In genomic region chr7:75358671-75359541, GRCh38 we compare ENCODE assay signal across 2 cellular contexts.
TF ChIP-seq lines count a peak whose summit lies in the region.

No MANE protein-coding gene starts in this region.

TF ChIP-seq in SK-N-SH, 30 proteins besides CTCF, POLR2A, EP300 and RAD21:
- 0 out of 2 replicates have a peak, but pooled peaks have one; percentile 30 for TF ChIP-seq TAF1 (IDR thresholded peaks at IDR 0.05; ENCODE audit: borderline replicate concordance, low read depth, low read length)

TF ChIP-seq in H1, 55 proteins besides CTCF, POLR2A, EP300 and RAD21:
- peak; percentile 58 for TF ChIP-seq TAF1 (IDR thresholded peaks at IDR 0.05; ENCODE audit: low read depth, low read length)
